10 cellular contexts compared by ENCODE assay signal in the genomic region with DNA sequence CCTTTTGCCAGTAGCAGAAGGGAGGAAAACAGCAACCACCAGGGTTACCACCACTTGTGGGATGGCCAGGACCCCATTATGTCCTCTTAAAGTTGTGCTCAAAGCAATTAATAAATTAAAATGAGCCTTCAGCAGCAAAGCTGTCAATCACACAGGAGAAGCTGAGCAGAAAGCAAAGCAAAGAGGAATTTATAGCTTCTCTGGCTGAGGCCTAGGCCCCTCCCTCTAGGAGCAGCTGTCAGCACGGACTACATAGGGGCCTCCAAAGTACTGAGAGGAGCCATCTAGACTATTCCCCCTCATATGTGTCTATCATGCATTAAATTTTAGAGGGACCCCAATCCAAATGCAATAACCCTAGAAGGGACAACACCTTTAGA. TPM values are rescaled to one million over a fixed set of nuclear protein-coding genes. Genes with fewer than 3 reads are reported as not detected.
DNase-seq lines count a peak whose midpoint lies in the region; ATAC-seq, FAIRE-seq and TF ChIP-seq lines count a peak whose summit lies in the region.
"Had no signal": no experiment of that assay in that cellular context is flagged by ENCODE, and none has a peak within 500 bp of the region (broad histone marks: within the 10 kb centered on the region; RNA-seq: fewer than 3 reads in every experiment).

No MANE protein-coding gene starts in this region.

- TF ChIP-seq CTCF in HepG2 (CRISPR knock-in tag; IDR thresholded peaks at IDR 0.05) (no peak), right lobe of liver (IDR thresholded peaks at IDR 0.05) (no peak), Panc1 (IDR thresholded peaks at IDR 0.05) (no peak), upper lobe of left lung (IDR thresholded peaks at IDR 0.05) (no peak), gastrocnemius medialis (IDR thresholded peaks at IDR 0.05 in 4 of 5, conservative IDR thresholded peaks at IDR 0.05 in 1 of 5) (no peak)

- intact Hi-C loops in HepG2 (cut with micrococcal nuclease; ENCODE audit: unreplicated experiment) = loop anchor here (5.0 kb wide), 1 partner anchor 153 kb away; a partner anchor contains a TSS
- intact Hi-C loops in right lobe of liver (cut with DNase I) = loop anchor here in 1 of 2 donors (10.0 kb wide), 1 partner anchor 110 kb away; no protein-coding TSS in a partner anchor
- intact Hi-C loops in Panc1 (cut with micrococcal nuclease; ENCODE audit: unreplicated experiment) = no loop called here
- intact Hi-C loops in dendritic cell treated with granulocyte-macrophage colony-stimulating factor and Interleukin-4, amounts not matched to agents 40 ng/mL and 50 ng/mL, for 4 days (cut with micrococcal nuclease) = loop anchor here (5.0 kb wide), 2 partner anchors 38 to 107 kb away; a partner anchor contains a TSS
- intact Hi-C loops in gastrocnemius medialis (cut with DNase I; ENCODE audit: low total_unique reads) = no loop called here

- H3K4me1 ChIP-seq in HepG2 (ENCODE audit: insufficient read depth, low read length) = peaks cover 23% of the 10 kb centered on the region
- peaks cover 0 to 5% (median 0%) of the 10 kb centered on the region in 4 donors for H3K4me1 ChIP-seq in right lobe of liver
- peaks cover 37% of the 10 kb centered on the region for H3K4me1 ChIP-seq in Panc1 (ENCODE audit: control insufficient read depth, insufficient read depth, low read length)
- H3K4me1 ChIP-seq in upper lobe of left lung = peaks cover 51 to 54% (median 53%) of the 10 kb centered on the region in 4 donors
- H3K4me1 ChIP-seq in gastrocnemius medialis = peaks cover 5 to 18% of the 10 kb centered on the region in 2 donors

- H3K79me2 ChIP-seq in HepG2 (ENCODE audit: insufficient read depth, low read length) = no peaks in the 10 kb centered on the region

- H3K27ac ChIP-seq in HepG2 (ENCODE audit: extremely low read length, insufficient read depth, low read length) = no peak overlapping the region
- no peak overlapping the region for H3K27ac ChIP-seq in right lobe of liver
- no peak overlapping the region for H3K27ac ChIP-seq in Panc1 (ENCODE audit: low read length)
- peak overlapping the region in 3 of 4 donors; percentile 21 to 85 (median 35) for H3K27ac ChIP-seq in upper lobe of left lung
- H3K27ac ChIP-seq in gastrocnemius medialis = no peak overlapping the region

- no peak overlapping the region for H3K4me3 Mint-ChIP-seq in dendritic cell treated with granulocyte-macrophage colony-stimulating factor and Interleukin-4, amounts not matched to agents 40 ng/mL and 50 ng/mL, for 4 days

- H3K9ac ChIP-seq in HepG2 (ENCODE audit: insufficient read depth, low read depth, low read length) = no peak overlapping the region

- peaks cover 90% of the 10 kb centered on the region for H3K36me3 Mint-ChIP-seq in dendritic cell treated with granulocyte-macrophage colony-stimulating factor and Interleukin-4, amounts not matched to agents 40 ng/mL and 50 ng/mL, for 4 days (ENCODE audit: low read depth)

- FAIRE-seq in HepG2 (lab: Jason Lieb, UNC) = no peak
- FAIRE-seq: islet of Langerhans had no signal

- H4K20me1 ChIP-seq in HepG2 (ENCODE audit: insufficient read depth, low read length) = peaks cover 7% of the 10 kb centered on the region; the same call in 1 of the 2 replicates

- CTCF ChIA-PET in HepG2 (lab: Yijun Ruan, JAX; ENCODE audit: low intra/inter-chr PET ratio, low total read pairs) (no interaction called here), Panc1 (lab: Charles Lee) (interaction anchor here (2.4 kb wide), 1 partner anchor 88 kb away, joined by 7 read pairs; no protein-coding TSS in a partner anchor)

- H3K36me3 ChIP-seq in HepG2 (replicated peaks in 1 of 2; ENCODE audit: control insufficient read depth in 1 of 2, insufficient read depth in 2 of 2, low read length in 2 of 2) (peaks cover 32 to 46% of the 10 kb centered on the region in 2 experiments), right lobe of liver (peaks cover 0 to 57% (median 26%) of the 10 kb centered on the region in 4 donors), Panc1 (ENCODE audit: control insufficient read depth, insufficient read depth, low read length) (peaks cover 14% of the 10 kb centered on the region), upper lobe of left lung (peaks cover 37 to 72% (median 61%) of the 10 kb centered on the region in 4 donors), gastrocnemius medialis (peaks cover 0 to 58% of the 10 kb centered on the region in 2 donors)

- H3K4me1 Mint-ChIP-seq in dendritic cell treated with granulocyte-macrophage colony-stimulating factor and Interleukin-4, amounts not matched to agents 40 ng/mL and 50 ng/mL, for 4 days (ENCODE audit: low read depth) = peaks cover 61% of the 10 kb centered on the region

- no peaks in the 10 kb centered on the region for H3K27me3 Mint-ChIP-seq in dendritic cell treated with granulocyte-macrophage colony-stimulating factor and Interleukin-4, amounts not matched to agents 40 ng/mL and 50 ng/mL, for 4 days

- H3K9me3 Mint-ChIP-seq in dendritic cell treated with granulocyte-macrophage colony-stimulating factor and Interleukin-4, amounts not matched to agents 40 ng/mL and 50 ng/mL, for 4 days = no peaks in the 10 kb centered on the region

- no peak for TF ChIP-seq EP300 in HepG2 (IDR thresholded peaks at IDR 0.05; ENCODE audit: low read depth in 2 of 2, low read length in 2 of 2)
- no peak for TF ChIP-seq EP300 in HepG2 (CRISPR knock-in tag; IDR thresholded peaks at IDR 0.05; ENCODE audit: borderline replicate concordance)
- no peak for TF ChIP-seq EP300 in upper lobe of left lung (IDR thresholded peaks at IDR 0.05)

- TF ChIP-seq POLR2A in HepG2 (IDR thresholded peaks at IDR 0.05; ENCODE audit: insufficient read depth in 1 of 2, low read depth in 2 of 2, low read length in 2 of 2) (0 out of 4 replicates have a peak, but pooled peaks of 1 of the 2 experiments have one; percentile 22), right lobe of liver (IDR thresholded peaks at IDR 0.05) (no peak), upper lobe of left lung (IDR thresholded peaks at IDR 0.05) (no peak), gastrocnemius medialis (IDR thresholded peaks at IDR 0.05) (no peak)

- no peak for ATAC-seq in HepG2
- ATAC-seq in right lobe of liver = no peak
- ATAC-seq in Panc1 = peak; percentile 33; the same call in 1 of the 2 replicates
- ATAC-seq in upper lobe of left lung (ENCODE audit: low FRiP score in 2 of 2) = no peak
- no peak for ATAC-seq in GM21825 (IDR thresholded peaks at IDR 0.05; ENCODE audit: unreplicated experiment)
- ATAC-seq in GM21619 (IDR thresholded peaks at IDR 0.05; ENCODE audit: unreplicated experiment) = no peak
- ATAC-seq in gastrocnemius medialis = no peak

- H3K4me3 ChIP-seq in HepG2 (replicated peaks in 1 of 3; ENCODE audit: insufficient read depth in 1 of 3, low read depth in 2 of 3, low read length in 3 of 3) (no peak overlapping the region), right lobe of liver (no peak overlapping the region), Panc1 (ENCODE audit: low read depth in 2 of 2, low read length in 2 of 2) (no peak overlapping the region), upper lobe of left lung (no peak overlapping the region), gastrocnemius medialis (no peak overlapping the region)

- BruUV-seq in HepG2 (replicated peaks; lab: Mats Ljungman, UMichigan) (no TSS peak), Panc1 (replicated peaks; lab: Mats Ljungman, UMichigan) (no TSS peak)

- H2AFZ ChIP-seq in HepG2 (ENCODE audit: low read length) = no peak overlapping the region

- DNase-seq in HepG2 (ENCODE audit: low spot score) (no peak), right lobe of liver (no peak), Panc1 (ENCODE audit: low read depth, low spot score) (no peak), upper lobe of left lung (no peak), gastrocnemius medialis (no peak)
- DNase-seq: dermis blood vessel endothelial cell had no signal

- in situ Hi-C loops in HepG2 (cut with HindIII; ENCODE audit: extremely low pct_ligation_motif_present, low pct_unique_long_range_greater_than_20kb) = loop anchor here (5.0 kb wide), 1 partner anchor 107 kb away; no protein-coding TSS in a partner anchor
- in situ Hi-C loops in Panc1 (cut with HindIII; ENCODE audit: low pct_unique_long_range_greater_than_20kb, low sequenced_read_pairs) = no loop called here
- in situ Hi-C loops in gastrocnemius medialis (cut with MboI; ENCODE audit: low sequenced_read_pairs in 4 of 4) = loop anchor here in 3 of 4 donors (5.0 to 25.0 kb wide), 3 partner anchors 110 to 627 kb away; a partner anchor contains a TSS

- no peak overlapping the region for H3K4me2 ChIP-seq in HepG2 (ENCODE audit: low read depth, low read length)

- POLR2A ChIA-PET in HepG2 (lab: Yijun Ruan, JAX) = interaction anchor here (0.9 to 7.4 kb wide), 4 partner anchors 10 to 108 kb away, joined by 3 to 45 read pairs (median 4); a partner anchor contains a TSS
- POLR2A ChIA-PET in Panc1 (lab: Charles Lee) = no interaction called here

- H3K9me3 ChIP-seq in HepG2 (ENCODE audit: low read length) (no peaks in the 10 kb centered on the region), right lobe of liver (no peaks in the 10 kb centered on the region), Panc1 (ENCODE audit: control insufficient read depth, insufficient read depth, low read depth, low read length) (no peaks in the 10 kb centered on the region), upper lobe of left lung (no peaks in the 10 kb centered on the region), gastrocnemius medialis (no peaks in the 10 kb centered on the region)

- WGBS in HepG2 (ENCODE audit: low lambda C conversion rate) = 100% methylated on average over 1 of the region's 1 CpG
- 50% methylated on average over 1 of the region's 1 CpG for WGBS in right lobe of liver (ENCODE audit: insufficient coverage, low coverage, low lambda C conversion rate, missing lambda C conversion rate)
- 56 to 57% methylated on average over 1 of the region's 1 CpG for WGBS in upper lobe of left lung, 2 donors

- H3K27ac Mint-ChIP-seq in dendritic cell treated with granulocyte-macrophage colony-stimulating factor and Interleukin-4, amounts not matched to agents 40 ng/mL and 50 ng/mL, for 4 days = peak overlapping the region; percentile 74

- H3K27me3 ChIP-seq in HepG2 (ENCODE audit: control insufficient read depth in 1 of 2, insufficient read depth in 2 of 2, low read length in 2 of 2) (no peaks in the 10 kb centered on the region), right lobe of liver (no peaks in the 10 kb centered on the region), Panc1 (ENCODE audit: control insufficient read depth, insufficient read depth, low read length) (no peaks in the 10 kb centered on the region), upper lobe of left lung (no peaks in the 10 kb centered on the region), gastrocnemius medialis (no peaks in the 10 kb centered on the region)

- no peak for TF ChIP-seq RAD21 in HepG2 (CRISPR knock-in tag; IDR thresholded peaks at IDR 0.05)

RNA-seq across cellular contexts. Expression of a gene that starts 6.4 kb away (rescaled TPM):
- total RNA-seq in HepG2 (2016; rRNA removed; fragmentation: Illumina TruSeq; extraction: Trizol) (6.9 and 7.2 TPM in 2 replicates), right lobe of liver (10 to 100 TPM; 11.3 to 51.9 (median 14.2) TPM), Panc1 (2021; ENCODE audit: unreplicated experiment) (36.8 TPM), upper lobe of left lung (100 to 1,000 TPM; 138 to 305 (median 211) TPM), gastrocnemius medialis (10 to 100 TPM; 28.9 to 48.7 (median 44.7) TPM)
- total RNA-seq in HepG2 (2016; cell fraction: cytosol; rRNA removed; fragmentation: Illumina TruSeq; extraction: Trizol; ENCODE audit: low read depth) = 5.4 and 6.8 TPM in 2 replicates
- 5.6 and 7.6 TPM in 2 replicates for total RNA-seq in HepG2 (2016; cell fraction: insoluble cytoplasmic fraction; rRNA removed; fragmentation: Illumina TruSeq; extraction: Trizol)
- total RNA-seq in HepG2 (2016; cell fraction: membrane; rRNA removed; fragmentation: Illumina TruSeq; extraction: Trizol) = 10.7 and 11.7 TPM in 2 replicates
- 5.0 and 7.6 TPM in 2 replicates for total RNA-seq in HepG2 (2016; cell fraction: nucleus; rRNA removed; fragmentation: Illumina TruSeq; extraction: Trizol)
- polyA plus RNA-seq in HepG2 (2011; rRNA removed) = 4.3 and 4.4 TPM in 2 replicates
- 5.0 and 6.3 TPM in 2 replicates for polyA plus RNA-seq in HepG2 (2011; cell fraction: cytosol; rRNA removed)
- polyA plus RNA-seq in HepG2 (2011; cell fraction: nucleus; rRNA removed) = 6.2 and 6.3 TPM in 2 replicates
- 2.0 and 3.5 TPM in 2 replicates for polyA plus RNA-seq in HepG2 (2012)
- polyA plus RNA-seq in HepG2 (2016; cell fraction: cytosol; fragmentation: Illumina TruSeq; extraction: Trizol; ENCODE audit: low read depth) = 7.8 and 8.6 TPM in 2 replicates
- 7.6 and 10.9 TPM in 2 replicates for polyA plus RNA-seq in HepG2 (2016; cell fraction: insoluble cytoplasmic fraction; fragmentation: Illumina TruSeq; extraction: Trizol; ENCODE audit: low read depth)
- 12.5 and 13.8 TPM in 2 replicates for polyA plus RNA-seq in HepG2 (2016; cell fraction: membrane; fragmentation: Illumina TruSeq; extraction: Trizol; ENCODE audit: low read depth)
- 8.1 and 9.8 TPM in 2 replicates for polyA plus RNA-seq in HepG2 (2016; cell fraction: nucleus; fragmentation: Illumina TruSeq; extraction: Trizol; ENCODE audit: insufficient read depth, low read depth)
- 8.0 and 57.0 TPM in 2 replicates for polyA minus RNA-seq in HepG2 (2011; rRNA and poly(A)+ RNA removed; ENCODE audit: low replicate concordance)
- 4.1 and 4.9 TPM in 2 replicates for polyA minus RNA-seq in HepG2 (2011; cell fraction: cytosol; rRNA and poly(A)+ RNA removed)
- polyA minus RNA-seq in HepG2 (2011; cell fraction: nucleus; rRNA and poly(A)+ RNA removed) = 5.1 and 6.7 TPM in 2 replicates
- 44.2 TPM for polyA plus RNA-seq in Panc1 (2012; ENCODE audit: insufficient read length)

RNA-seq across cellular contexts. Expression of a gene that starts 13.9 kb away (rescaled TPM):
- 27.9 and 37.3 TPM in 2 replicates for total RNA-seq in HepG2 (2016; rRNA removed; fragmentation: Illumina TruSeq; extraction: Trizol)
- total RNA-seq in HepG2 (2016; cell fraction: cytosol; rRNA removed; fragmentation: Illumina TruSeq; extraction: Trizol; ENCODE audit: low read depth) = 9.2 and 10.9 TPM in 2 replicates
- total RNA-seq in HepG2 (2016; cell fraction: insoluble cytoplasmic fraction; rRNA removed; fragmentation: Illumina TruSeq; extraction: Trizol) = 31.5 and 38.1 TPM in 2 replicates
- total RNA-seq in HepG2 (2016; cell fraction: membrane; rRNA removed; fragmentation: Illumina TruSeq; extraction: Trizol) = 20.7 and 21.2 TPM in 2 replicates
- total RNA-seq in HepG2 (2016; cell fraction: nucleus; rRNA removed; fragmentation: Illumina TruSeq; extraction: Trizol) = 28.5 and 31.3 TPM in 2 replicates
- 28.6 and 37.8 TPM in 2 replicates for polyA plus RNA-seq in HepG2 (2011; rRNA removed)
- polyA plus RNA-seq in HepG2 (2011; cell fraction: cytosol; rRNA removed) = 24.4 and 28.7 TPM in 2 replicates
- polyA plus RNA-seq in HepG2 (2011; cell fraction: nucleus; rRNA removed) = 39.5 and 39.6 TPM in 2 replicates
- polyA plus RNA-seq in HepG2 (2012) = 24.1 and 34.6 TPM in 2 replicates
- 9.5 and 10.5 TPM in 2 replicates for polyA plus RNA-seq in HepG2 (2016; cell fraction: cytosol; fragmentation: Illumina TruSeq; extraction: Trizol; ENCODE audit: low read depth)
- 43.8 and 51.7 TPM in 2 replicates for polyA plus RNA-seq in HepG2 (2016; cell fraction: insoluble cytoplasmic fraction; fragmentation: Illumina TruSeq; extraction: Trizol; ENCODE audit: low read depth)
- 12.7 and 15.1 TPM in 2 replicates for polyA plus RNA-seq in HepG2 (2016; cell fraction: membrane; fragmentation: Illumina TruSeq; extraction: Trizol; ENCODE audit: low read depth)
- 49.1 and 56.8 TPM in 2 replicates for polyA plus RNA-seq in HepG2 (2016; cell fraction: nucleus; fragmentation: Illumina TruSeq; extraction: Trizol; ENCODE audit: insufficient read depth, low read depth)
- polyA minus RNA-seq in HepG2 (2011; rRNA and poly(A)+ RNA removed; ENCODE audit: low replicate concordance) = 40.9 and 54.5 TPM in 2 replicates
- 22.2 and 22.5 TPM in 2 replicates for polyA minus RNA-seq in HepG2 (2011; cell fraction: cytosol; rRNA and poly(A)+ RNA removed)
- 41.7 and 47.5 TPM in 2 replicates for polyA minus RNA-seq in HepG2 (2011; cell fraction: nucleus; rRNA and poly(A)+ RNA removed)
- total RNA-seq in right lobe of liver = 10 to 100 TPM in 1 of 6 experiments, 1 to 10 TPM in 5; 3.7 to 10.8 (median 8.4) TPM
- 49.1 TPM for total RNA-seq in Panc1 (2021; ENCODE audit: unreplicated experiment)
- 75.1 TPM for polyA plus RNA-seq in Panc1 (2012; ENCODE audit: insufficient read length)
- 10 to 100 TPM in 3 of 6 donors, 1 to 10 TPM in 3; 5.6 to 20.9 (median 12.5) TPM for total RNA-seq in upper lobe of left lung
- total RNA-seq in gastrocnemius medialis = 10 to 100 TPM in 3 of 4 donors, 1 to 10 TPM in 1; 8.0 to 16.6 (median 12.9) TPM

RNA-seq across cellular contexts. Expression of a gene that starts 14.2 kb away (rescaled TPM):
- total RNA-seq in HepG2 (2016; rRNA removed; fragmentation: Illumina TruSeq; extraction: Trizol) (41.1 and 56.3 TPM in 2 replicates), right lobe of liver (10 to 100 TPM in 1 of 6 experiments, 1 to 10 TPM in 5; 7.2 to 10.8 (median 7.7) TPM), Panc1 (2021; ENCODE audit: unreplicated experiment) (24.5 TPM), upper lobe of left lung (10 to 100 TPM in 5 of 6 donors, 1 to 10 TPM in 1; 6.4 to 19.9 (median 15.3) TPM), gastrocnemius medialis (10 to 100 TPM; 11.5 to 16.5 (median 12.1) TPM)
- 4.6 and 5.0 TPM in 2 replicates for total RNA-seq in HepG2 (2016; cell fraction: cytosol; rRNA removed; fragmentation: Illumina TruSeq; extraction: Trizol; ENCODE audit: low read depth)
- total RNA-seq in HepG2 (2016; cell fraction: insoluble cytoplasmic fraction; rRNA removed; fragmentation: Illumina TruSeq; extraction: Trizol) = 40.0 and 57.6 TPM in 2 replicates
- total RNA-seq in HepG2 (2016; cell fraction: membrane; rRNA removed; fragmentation: Illumina TruSeq; extraction: Trizol) = 15.9 and 18.0 TPM in 2 replicates
- 25.0 and 28.8 TPM in 2 replicates for total RNA-seq in HepG2 (2016; cell fraction: nucleus; rRNA removed; fragmentation: Illumina TruSeq; extraction: Trizol)
- 22.7 and 28.1 TPM in 2 replicates for polyA plus RNA-seq in HepG2 (2011; rRNA removed)
- 27.1 and 29.0 TPM in 2 replicates for polyA plus RNA-seq in HepG2 (2011; cell fraction: cytosol; rRNA removed)
- polyA plus RNA-seq in HepG2 (2011; cell fraction: nucleus; rRNA removed) = 20.9 and 21.3 TPM in 2 replicates
- 13.4 and 17.5 TPM in 2 replicates for polyA plus RNA-seq in HepG2 (2012)
- polyA plus RNA-seq in HepG2 (2016; cell fraction: cytosol; fragmentation: Illumina TruSeq; extraction: Trizol; ENCODE audit: low read depth) = 3.6 and 3.7 TPM in 2 replicates
- polyA plus RNA-seq in HepG2 (2016; cell fraction: insoluble cytoplasmic fraction; fragmentation: Illumina TruSeq; extraction: Trizol; ENCODE audit: low read depth) = 45.2 and 47.9 TPM in 2 replicates
- 9.1 and 10.1 TPM in 2 replicates for polyA plus RNA-seq in HepG2 (2016; cell fraction: membrane; fragmentation: Illumina TruSeq; extraction: Trizol; ENCODE audit: low read depth)
- polyA plus RNA-seq in HepG2 (2016; cell fraction: nucleus; fragmentation: Illumina TruSeq; extraction: Trizol; ENCODE audit: insufficient read depth, low read depth) = 19.8 and 24.4 TPM in 2 replicates
- polyA minus RNA-seq in HepG2 (2011; rRNA and poly(A)+ RNA removed; ENCODE audit: low replicate concordance) = 39.2 and 43.4 TPM in 2 replicates
- 10.3 and 12.8 TPM in 2 replicates for polyA minus RNA-seq in HepG2 (2011; cell fraction: cytosol; rRNA and poly(A)+ RNA removed)
- polyA minus RNA-seq in HepG2 (2011; cell fraction: nucleus; rRNA and poly(A)+ RNA removed) = 31.7 and 34.4 TPM in 2 replicates
- 14.2 TPM for polyA plus RNA-seq in Panc1 (2012; ENCODE audit: insufficient read length)

RNA-seq across cellular contexts. Expression of a gene that starts 40.0 kb away (rescaled TPM):
- 2.9 TPM in 2 replicates for total RNA-seq in HepG2 (2016; rRNA removed; fragmentation: Illumina TruSeq; extraction: Trizol)
- total RNA-seq in HepG2 (2016; cell fraction: cytosol; rRNA removed; fragmentation: Illumina TruSeq; extraction: Trizol; ENCODE audit: low read depth) = 0.62 and 0.81 TPM in 2 replicates
- 2.4 and 2.9 TPM in 2 replicates for total RNA-seq in HepG2 (2016; cell fraction: insoluble cytoplasmic fraction; rRNA removed; fragmentation: Illumina TruSeq; extraction: Trizol)
- total RNA-seq in HepG2 (2016; cell fraction: membrane; rRNA removed; fragmentation: Illumina TruSeq; extraction: Trizol) = 1.5 and 1.6 TPM in 2 replicates
- 5.9 and 7.0 TPM in 2 replicates for total RNA-seq in HepG2 (2016; cell fraction: nucleus; rRNA removed; fragmentation: Illumina TruSeq; extraction: Trizol)
- polyA plus RNA-seq in HepG2 (2011; rRNA removed) = 4.3 and 4.7 TPM in 2 replicates
- 1.2 and 1.3 TPM in 2 replicates for polyA plus RNA-seq in HepG2 (2011; cell fraction: cytosol; rRNA removed)
- 13.3 and 14.7 TPM in 2 replicates for polyA plus RNA-seq in HepG2 (2011; cell fraction: nucleus; rRNA removed)
- polyA plus RNA-seq in HepG2 (2012) = 3.6 and 4.0 TPM in 2 replicates
- 0.28 TPM in 2 replicates for polyA plus RNA-seq in HepG2 (2016; cell fraction: cytosol; fragmentation: Illumina TruSeq; extraction: Trizol; ENCODE audit: low read depth)
- 2.6 and 3.2 TPM in 2 replicates for polyA plus RNA-seq in HepG2 (2016; cell fraction: insoluble cytoplasmic fraction; fragmentation: Illumina TruSeq; extraction: Trizol; ENCODE audit: low read depth)
- 0.70 and 0.84 TPM in 2 replicates for polyA plus RNA-seq in HepG2 (2016; cell fraction: membrane; fragmentation: Illumina TruSeq; extraction: Trizol; ENCODE audit: low read depth)
- polyA plus RNA-seq in HepG2 (2016; cell fraction: nucleus; fragmentation: Illumina TruSeq; extraction: Trizol; ENCODE audit: insufficient read depth, low read depth) = 12.2 and 14.5 TPM in 2 replicates
- polyA minus RNA-seq in HepG2 (2011; rRNA and poly(A)+ RNA removed; ENCODE audit: low replicate concordance) = 4.3 and 6.4 TPM in 2 replicates
- 0.97 and 1.2 TPM in 2 replicates for polyA minus RNA-seq in HepG2 (2011; cell fraction: cytosol; rRNA and poly(A)+ RNA removed)
- polyA minus RNA-seq in HepG2 (2011; cell fraction: nucleus; rRNA and poly(A)+ RNA removed) = 9.7 and 10.9 TPM in 2 replicates
- 1 to 10 TPM in 5 of 6 experiments, under 1 TPM in 1; 0.87 to 2.0 (median 1.3) TPM for total RNA-seq in right lobe of liver
- total RNA-seq in Panc1 (2021; ENCODE audit: unreplicated experiment) = 5.4 TPM
- polyA plus RNA-seq in Panc1 (2012; ENCODE audit: insufficient read length) = 2.3 TPM
- total RNA-seq in upper lobe of left lung = 10 to 100 TPM in 2 of 6 donors, 1 to 10 TPM in 4; 2.7 to 16.8 (median 4.3) TPM
- 1 to 10 TPM in 2 of 4 donors, under 1 TPM in 2; 0.27 to 2.8 (median 1.1) TPM for total RNA-seq in gastrocnemius medialis

Comparison
In these comparisons a context has a peak if more than half of its experiments do, and no peak if none do; other contexts are left out.
1. H3K27ac ChIP-seq: peak in upper lobe of left lung (3 of 4); none in HepG2 (single experiment), right lobe of liver (0 of 3), Panc1 (single experiment) and gastrocnemius medialis (0 of 4).
2. intact Hi-C loops: an anchor here in HepG2 (5.0 kb wide) and dendritic cell treated with granulocyte-macrophage colony-stimulating factor and Interleukin-4, amounts not matched to agents 40 ng/mL and 50 ng/mL, for 4 days (5.0 kb wide); none called in Panc1 and gastrocnemius medialis.